ENCODE assay signal across 19 cellular contexts in the genomic region with DNA sequence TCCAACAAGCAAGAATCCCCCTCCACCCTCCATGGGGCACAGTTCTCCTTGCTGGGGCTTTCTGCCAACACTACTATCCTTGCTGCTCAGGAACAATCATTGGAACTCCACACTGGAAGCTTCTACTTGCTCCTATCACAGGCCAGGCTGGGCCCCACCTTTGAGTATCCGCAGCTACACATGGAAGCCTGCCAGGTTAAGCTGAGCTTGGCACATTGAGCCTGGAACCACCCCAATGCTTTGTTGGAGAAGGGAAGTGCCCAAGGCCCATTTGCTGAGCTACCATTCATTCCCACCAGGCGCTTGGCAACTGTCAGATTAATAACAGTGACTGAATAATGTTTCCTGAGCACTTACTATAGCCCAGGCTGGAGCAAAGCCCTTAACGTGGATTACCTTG.
DNase-seq lines count a peak whose midpoint lies in the region; ATAC-seq and FAIRE-seq lines count a peak whose summit lies in the region.
"Had no signal": no experiment of that assay in that cellular context is flagged by ENCODE, and none has a peak within 500 bp of the region (broad histone marks: within the 10 kb centered on the region; RNA-seq: fewer than 3 reads in every experiment).

No MANE protein-coding gene starts in this region.

- no peak for FAIRE-seq in small intestine (lab: Jason Lieb, UNC)
- FAIRE-seq: D721Med, GM19239 had no signal

- no peak for ATAC-seq in activated naive CD4-positive, alpha-beta T cell treated with anti-CD3 and anti-CD28 coated beads, Interleukin-2, amount 50 U/mL, for 72 hours
- ATAC-seq: activated T-helper 17 cell treated with anti-CD3 and anti-CD28 coated beads, Interleukin-2, amount 50 U/mL, for 72 hours had no signal

- H3K27me3 ChIP-seq in esophagus (ENCODE audit: control insufficient read depth in 1 of 2, insufficient read depth in 2 of 2, low read length in 2 of 2) (no peaks in the 10 kb centered on the region), small intestine (ENCODE audit: control insufficient read depth in 2 of 2, insufficient read depth in 2 of 2, low read length in 2 of 2) (peaks cover 0 to 2% of the 10 kb centered on the region in 2 donors)

- 35 to 38% methylated on average over 3 of the region's 3 CpGs for WGBS in esophagus, 2 donors
- 24 to 57% (median 26%) methylated on average over 3 of the region's 3 CpGs for WGBS in small intestine, 3 donors

- peak overlapping the region; percentile 32 to 39 for H3K27ac ChIP-seq in esophagus (ENCODE audit: low read depth in 2 of 2, low read length in 1 of 2)
- no peak overlapping the region for H3K27ac ChIP-seq in small intestine (ENCODE audit: low read depth in 1 of 2, low read length in 1 of 2)
- H3K27ac ChIP-seq: foreskin keratinocyte, thoracic aorta had no signal

- H3K36me3 ChIP-seq in esophagus (ENCODE audit: control insufficient read depth in 2 of 2, insufficient read depth in 2 of 2, low read length in 1 of 2): no peaks in the 10 kb centered on the region
- H3K36me3 ChIP-seq in small intestine (ENCODE audit: control insufficient read depth in 2 of 2, insufficient read depth in 2 of 2, low read length in 2 of 2): no peaks in the 10 kb centered on the region
- H3K36me3 ChIP-seq: thoracic aorta had no signal

- H3K9me3 Mint-ChIP-seq in activated naive CD4-positive, alpha-beta T cell treated with anti-CD3 and anti-CD28 coated beads, Interleukin-2, amount 50 U/mL, for 72 hours: peaks cover 0 to 4% of the 10 kb centered on the region in 2 donors
- H3K9me3 Mint-ChIP-seq: activated T-helper 17 cell treated with anti-CD3 and anti-CD28 coated beads, Interleukin-2, amount 50 U/mL, for 72 hours; nephron had no signal

- peaks cover 0 to 4% of the 10 kb centered on the region in 2 donors for H3K36me3 Mint-ChIP-seq in activated naive CD4-positive, alpha-beta T cell treated with anti-CD3 and anti-CD28 coated beads, Interleukin-2, amount 50 U/mL, for 72 hours
- H3K36me3 Mint-ChIP-seq: activated naive CD8-positive, alpha-beta T cell had no signal

- H3K9me3 ChIP-seq in esophagus (ENCODE audit: control insufficient read depth in 2 of 2, insufficient read depth in 1 of 2, low read depth in 1 of 2, low read length in 1 of 2) (no peaks in the 10 kb centered on the region), small intestine (ENCODE audit: control insufficient read depth, low read depth) (no peaks in the 10 kb centered on the region)
- H3K9me3 ChIP-seq: thoracic aorta had no signal

- H3K4me1 ChIP-seq in esophagus (ENCODE audit: control insufficient read depth in 2 of 2, insufficient read depth in 2 of 2, low read length in 1 of 2) (peaks cover 0 to 8% of the 10 kb centered on the region in 2 donors), small intestine (ENCODE audit: control insufficient read depth in 2 of 2, insufficient read depth in 1 of 2, low read depth in 1 of 2, low read length in 1 of 2) (no peaks in the 10 kb centered on the region)
- H3K4me1 ChIP-seq: foreskin keratinocyte had no signal

- H3K4me3 ChIP-seq in esophagus (ENCODE audit: low read depth in 1 of 2, low read length in 2 of 2) (no peak overlapping the region), small intestine (ENCODE audit: low read depth in 1 of 2, low read length in 2 of 2) (no peak overlapping the region)
- H3K4me3 ChIP-seq: thoracic aorta had no signal

- peak; percentile 72 for DNase-seq in NCI-H1092 treated with DMSO at 0.1 percent for 48 hours (lab: John Stamatoyannopoulos, UW)
- DNase-seq in NCI-H69 (lab: John Stamatoyannopoulos, UW): peak; percentile 57
- DNase-seq in small intestine: peak; percentile 51
- DNase-seq in NCI-H2196 (lab: John Stamatoyannopoulos, UW; ENCODE audit: unreplicated experiment): no peak
- DNase-seq in activated naive CD4-positive, alpha-beta T cell treated with anti-CD3 and anti-CD28 coated beads, Interleukin-2, amount 50 U/mL, for 72 hours (ENCODE audit: low spot score in 2 of 2): no peak
- no peak for DNase-seq in amniotic stem cell (lab: John Stamatoyannopoulos, UW)
- DNase-seq: HFFc6; NCI-H1417 treated with DMSO at 0.1 percent for 48 hours; stimulated activated naive CD4-positive, alpha-beta T cell treated with Interleukin-2 at 50 U/mL for 16 hours; SW 1271; T1000 had no signal

- no peak overlapping the region for H3K27ac Mint-ChIP-seq in activated naive CD4-positive, alpha-beta T cell treated with anti-CD3 and anti-CD28 coated beads, Interleukin-2, amount 50 U/mL, for 72 hours
- H3K27ac Mint-ChIP-seq: activated naive CD8-positive, alpha-beta T cell; activated T-helper 17 cell treated with anti-CD3 and anti-CD28 coated beads, Interleukin-2, amount 50 U/mL, for 72 hours; HFFc6; nephron had no signal

Comparison
In these comparisons a context has a peak if more than half of its experiments do, and no peak if none do; other contexts are left out.
1. DNase-seq: peak in NCI-H1092 treated with DMSO at 0.1 percent for 48 hours (single experiment), NCI-H69 (single experiment) and small intestine (single experiment); none in NCI-H2196 (single experiment), activated naive CD4-positive, alpha-beta T cell treated with anti-CD3 and anti-CD28 coated beads, Interleukin-2, amount 50 U/mL, for 72 hours (0 of 2) and amniotic stem cell (single experiment).
2. H3K27ac ChIP-seq: peak in esophagus (2 of 2); none in small intestine (0 of 2).